ENCODE assay signal across 15 cellular contexts in genomic region chr18:46067431-46068007, GRCh38. TPM values are rescaled to one million over a fixed set of nuclear protein-coding genes. Genes with fewer than 3 reads are reported as not detected.
A peak's percentile ranks its signal among the peaks of the same experiment; 100 is the strongest.
DNase-seq lines count a peak whose midpoint lies in the region; ATAC-seq and TF ChIP-seq lines count a peak whose summit lies in the region.
"Had no signal": no experiment of that assay in that cellular context is flagged by ENCODE, and none has a peak within 500 bp of the region (broad histone marks: within the 10 kb centered on the region; RNA-seq: fewer than 3 reads in every experiment).

No MANE protein-coding gene starts in this region.

- peak overlapping the region; percentile 35 for H3K4me2 ChIP-seq in SU-DHL-6 (ENCODE audit: low read depth, low read length, poor library complexity, severe bottlenecking)
- no peak overlapping the region for H3K4me2 ChIP-seq in neuronal stem cell (ENCODE audit: insufficient read depth, low read length, poor library complexity, severe bottlenecking)
- H3K4me2 ChIP-seq: smooth muscle cell had no signal

- H3K27me3 ChIP-seq in SU-DHL-6 (ENCODE audit: low read length) (no peaks in the 10 kb centered on the region), neuronal stem cell (ENCODE audit: control insufficient read depth in 3 of 3, insufficient read depth in 3 of 3, low read depth in 1 of 3, low read length in 3 of 3) (peaks cover 0 to 17% (median 2%) of the 10 kb centered on the region in 3 experiments)

- H3K4ac ChIP-seq in neuronal stem cell (ENCODE audit: low read length) = no peak overlapping the region

- no peak overlapping the region for H2BK12ac ChIP-seq in neuronal stem cell (ENCODE audit: low read length)

- no peaks in the 10 kb centered on the region for H3K36me3 ChIP-seq in SU-DHL-6 (ENCODE audit: low read length)
- H3K36me3 ChIP-seq in neuronal stem cell (replicated peaks in 1 of 2; ENCODE audit: control insufficient read depth in 2 of 2, insufficient read depth in 2 of 2, low read length in 2 of 2) = no peaks in the 10 kb centered on the region
- H3K36me3 ChIP-seq: WERI-Rb-1 had no signal

- H2AK5ac ChIP-seq in neuronal stem cell (ENCODE audit: low read depth, low read length) = no peak overlapping the region

- no peaks in the 10 kb centered on the region for H3K9me2 ChIP-seq in SU-DHL-6 (replicated peaks; ENCODE audit: insufficient read depth, low read length)

- no peak overlapping the region for H3K18ac ChIP-seq in neuronal stem cell (ENCODE audit: low read length)

- H4K20me1 ChIP-seq in SU-DHL-6 (ENCODE audit: low read depth, low read length) = no peaks in the 10 kb centered on the region

- H3K9me3 ChIP-seq in SU-DHL-6 (ENCODE audit: insufficient read depth, low read length) = no peaks in the 10 kb centered on the region
- no peaks in the 10 kb centered on the region for H3K9me3 ChIP-seq in neuronal stem cell (replicated peaks in 1 of 2; ENCODE audit: control insufficient read depth in 2 of 2, insufficient read depth in 1 of 2, low read depth in 1 of 2, low read length in 2 of 2)

- H3K4me3 ChIP-seq in SU-DHL-6 (ENCODE audit: insufficient read depth, low read length, poor library complexity, severe bottlenecking) (no peak overlapping the region), neuronal stem cell (ENCODE audit: low read length in 2 of 2) (no peak overlapping the region)
- H3K4me3 ChIP-seq: smooth muscle cell had no signal

- H3K79me1 ChIP-seq in neuronal stem cell (ENCODE audit: low read depth, low read length) = peaks cover 2% of the 10 kb centered on the region

- H2AFZ ChIP-seq in SU-DHL-6 (ENCODE audit: low read depth, low read length, severe bottlenecking) (no peak overlapping the region), neuronal stem cell (ENCODE audit: low read length) (no peak overlapping the region)

- no peaks in the 10 kb centered on the region for H3K79me2 ChIP-seq in SU-DHL-6 (ENCODE audit: insufficient read depth, low read length)

- H3K14ac ChIP-seq in neuronal stem cell (ENCODE audit: low read length) = no peak overlapping the region

- ATAC-seq in HG02840 (IDR thresholded peaks at IDR 0.05; ENCODE audit: low FRiP score, unreplicated experiment) (no peak), GM21825 (IDR thresholded peaks at IDR 0.05; ENCODE audit: unreplicated experiment) (no peak)

- H3F3A ChIP-seq in SU-DHL-6 (ENCODE audit: insufficient read depth) = no peaks in the 10 kb centered on the region

- no peak overlapping the region for H3K23ac ChIP-seq in neuronal stem cell (ENCODE audit: low read depth, low read length, poor library complexity)

- H2BK5ac ChIP-seq in neuronal stem cell (ENCODE audit: low read length) = no peak overlapping the region

- H2BK120ac ChIP-seq in neuronal stem cell (ENCODE audit: low read depth, low read length) = no peak overlapping the region

- H3K27ac ChIP-seq in SU-DHL-6 (ENCODE audit: low read depth, low read length) (no peak overlapping the region), neuronal stem cell (replicated peaks; ENCODE audit: low read length) (no peak overlapping the region)
- H3K27ac ChIP-seq: WERI-Rb-1 had no signal

- no peak for TF ChIP-seq CTCF in SU-DHL-6 (IDR thresholded peaks at IDR 0.05; ENCODE audit: insufficient read depth, low read length, poor library complexity, severe bottlenecking)

- no peak overlapping the region for H4K91ac ChIP-seq in neuronal stem cell (ENCODE audit: low read depth, low read length, poor library complexity)

- no CpG with 5 or more reads among the region's 5 CpGs for WGBS in neuronal stem cell (ENCODE audit: extremely low coverage in 2 of 2, insufficient read length in 2 of 2, insufficient replicate concordance in 1 of 2), 2 donors

- DNase-seq in DMS53 (lab: John Stamatoyannopoulos, UW) (peak; percentile 83), HuH-7 (ENCODE audit: low spot score) (peak; percentile 25), iris pigment epithelial cell (ENCODE audit: low read depth) (peak; percentile 65), neuronal stem cell (ENCODE audit: low spot score) (no peak)
- DNase-seq in activated naive CD4-positive, alpha-beta T cell treated with anti-CD3 and anti-CD28 coated beads, Interleukin-2, amount 50 U/mL, for 16 hours = no peak
- DNase-seq: caudate nucleus, GDM1, NCI-H446, nephron progenitor cell, Right ventricle myocardium superior, WERI-Rb-1 had no signal

- no peak overlapping the region for H4K8ac ChIP-seq in neuronal stem cell (ENCODE audit: low read depth, low read length)

- no peak overlapping the region for H2BK15ac ChIP-seq in neuronal stem cell (ENCODE audit: low read length)

- H3K9ac ChIP-seq in SU-DHL-6 (ENCODE audit: low read length) (no peak overlapping the region), neuronal stem cell (ENCODE audit: low read depth, low read length, poor library complexity) (no peak overlapping the region)

- peaks cover 4 to 7% of the 10 kb centered on the region in 2 donors for H3K4me1 ChIP-seq in neuronal stem cell (ENCODE audit: control insufficient read depth in 2 of 2, insufficient read depth in 1 of 2, low read depth in 1 of 2, low read length in 2 of 2)

RNA-seq across cellular contexts. Expression of gene PSTPIP2, which starts 4.5 kb away (rescaled TPM):
- polyA plus RNA-seq in neuronal stem cell (2013, experiment 1 of 2) = 5.1 TPM
- 5.4 TPM for polyA plus RNA-seq in neuronal stem cell (2013, experiment 2 of 2)

RNA-seq across cellular contexts. Expression of gene ATP5F1A, which starts 30.6 kb away (rescaled TPM):
- 409 TPM for polyA plus RNA-seq in neuronal stem cell (2013, experiment 1 of 2)
- polyA plus RNA-seq in neuronal stem cell (2013, experiment 2 of 2) = 407 TPM

RNA-seq across cellular contexts. Expression of gene HAUS1, which starts 36.7 kb away (rescaled TPM):
- 220 TPM for polyA plus RNA-seq in neuronal stem cell (2013, experiment 1 of 2)
- polyA plus RNA-seq in neuronal stem cell (2013, experiment 2 of 2) = 231 TPM

Comparison
In these comparisons a context has a peak if more than half of its experiments do, and no peak if none do; other contexts are left out.
1. DNase-seq: peak in DMS53 (single experiment), HuH-7 (single experiment) and iris pigment epithelial cell (single experiment); none in activated naive CD4-positive, alpha-beta T cell treated with anti-CD3 and anti-CD28 coated beads, Interleukin-2, amount 50 U/mL, for 16 hours (single experiment) and neuronal stem cell (single experiment).